ENCODE assay signal across 22 cellular contexts in genomic region chr13:50158385-50159165, GRCh38.
"Had no signal": no experiment of that assay in that cellular context is flagged by ENCODE, and none has a peak within 500 bp of the region (broad histone marks: within the 10 kb centered on the region; RNA-seq: fewer than 3 reads in every experiment).

No MANE protein-coding gene starts in this region.

- H3K9me3 ChIP-seq: body of pancreas, right lobe of liver, stomach, transverse colon had no signal

- H2AFZ ChIP-seq: neural progenitor cell had no signal

- H3K27me3 Mint-ChIP-seq: activated naive CD4-positive, alpha-beta T cell treated with anti-CD3 and anti-CD28 coated beads, Interleukin-2, amount 50 U/mL, for 24 hours had no signal

- H3K4me1 Mint-ChIP-seq: activated CD4-positive, alpha-beta T cell treated with anti-CD3 and anti-CD28 coated beads, Interleukin-2, amount 10 ng/mL, durations not matched to agents 24 days and 14 days; activated naive CD4-positive, alpha-beta T cell treated with anti-CD3 and anti-CD28 coated beads, Interleukin-2, amount 50 U/mL, for 24 hours had no signal

- H3K9me3 Mint-ChIP-seq: activated CD8-positive, alpha-beta T cell treated with anti-CD3 and anti-CD28 coated beads for 36 hours; activated naive CD4-positive, alpha-beta T cell treated with anti-CD3 and anti-CD28 coated beads, Interleukin-2, amount 50 U/mL, for 24 hours; naive thymus-derived CD8-positive, alpha-beta T cell had no signal

- H3K27me3 ChIP-seq: body of pancreas, neural progenitor cell, right lobe of liver, stomach, transverse colon had no signal

- H3K36me3 Mint-ChIP-seq: activated CD8-positive, alpha-beta memory T cell treated with anti-CD3 and anti-CD28 coated beads, Interleukin-2, amount 10 ng/mL, durations not matched to agents 7 days and 5 days; activated naive CD4-positive, alpha-beta T cell treated with anti-CD3 and anti-CD28 coated beads, Interleukin-2, amount 50 U/mL, for 24 hours; naive thymus-derived CD8-positive, alpha-beta T cell; neural progenitor cell had no signal

- H3K4me1 ChIP-seq: neural progenitor cell, right lobe of liver had no signal

- H3K4me3 ChIP-seq: body of pancreas, lung, neural progenitor cell, right lobe of liver, skin epidermis, stomach, transverse colon had no signal

- H3K9ac ChIP-seq: neural progenitor cell had no signal

- H3K4me3 Mint-ChIP-seq: activated CD4-positive, alpha-beta T cell treated with anti-CD3 and anti-CD28 coated beads, Interleukin-2, amount 10 ng/mL, durations not matched to agents 24 days and 14 days; activated CD8-positive, alpha-beta memory T cell treated with anti-CD3 and anti-CD28 coated beads, Interleukin-2, amount 10 ng/mL, durations not matched to agents 7 days and 5 days; activated CD8-positive, alpha-beta T cell treated with anti-CD3 and anti-CD28 coated beads for 36 hours; activated naive CD4-positive, alpha-beta T cell treated with anti-CD3 and anti-CD28 coated beads, Interleukin-2, amount 50 U/mL, for 24 hours; naive thymus-derived CD8-positive, alpha-beta T cell; neural progenitor cell had no signal

- H3K4me2 ChIP-seq: neural progenitor cell had no signal

- H3K36me3 ChIP-seq: neural progenitor cell, right lobe of liver, stomach, transverse colon had no signal

- H3K27ac Mint-ChIP-seq: activated CD4-positive, alpha-beta T cell treated with anti-CD3 and anti-CD28 coated beads, Interleukin-2, amount 10 ng/mL, durations not matched to agents 24 days and 14 days; activated CD8-positive, alpha-beta memory T cell treated with anti-CD3 and anti-CD28 coated beads, Interleukin-2, amount 10 ng/mL, durations not matched to agents 7 days and 5 days; activated CD8-positive, alpha-beta T cell treated with anti-CD3 and anti-CD28 coated beads for 36 hours; activated naive CD4-positive, alpha-beta T cell treated with anti-CD3 and anti-CD28 coated beads, Interleukin-2, amount 50 U/mL, for 24 hours; naive thymus-derived CD8-positive, alpha-beta T cell had no signal

- DNase-seq: activated CD4-positive, alpha-beta T cell treated with anti-CD3 and anti-CD28 coated beads, Interleukin-2, amount 10 ng/mL, durations not matched to agents 24 days and 14 days; activated CD8-positive, alpha-beta memory T cell treated with anti-CD3 and anti-CD28 coated beads, Interleukin-2, amount 10 ng/mL, durations not matched to agents 7 days and 5 days; activated CD8-positive, alpha-beta T cell treated with anti-CD3 and anti-CD28 coated beads for 36 hours; activated gamma-delta T cell treated with Interleukin-2 at 50 U/mL for 16 hours; activated T-cell treated with anti-CD3 and anti-CD28 coated beads for 4 hours; anterior cingulate cortex; body of pancreas; effector CD8-positive, alpha-beta T cell; erythroblast; foreskin fibroblast; kidney; naive thymus-derived CD8-positive, alpha-beta T cell; posterior cingulate gyrus; right lobe of liver; stimulated activated CD4-positive, alpha-beta T cell treated with anti-CD3 and anti-CD28 coated beads, Interleukin-1b, Interleukin-23, amount 100 ng/mL, for 48 hours; stomach; transverse colon had no signal

- ATAC-seq: activated CD4-positive, CD25-positive, alpha-beta regulatory T cell treated with anti-CD3 and anti-CD28 coated beads, Interleukin-2, amount 50 U/mL, for 24 hours; activated CD8-positive, alpha-beta memory T cell treated with anti-CD3 and anti-CD28 coated beads, Interleukin-2, amount 10 ng/mL, durations not matched to agents 7 days and 5 days; activated CD8-positive, alpha-beta T cell treated with anti-CD3 and anti-CD28 coated beads for 36 hours; body of pancreas; naive thymus-derived CD8-positive, alpha-beta T cell; right lobe of liver had no signal
